In genomic region chr14:77086951-77087350, GRCh38 we compare ENCODE assay signal across 21 cellular contexts. TPM values are rescaled to one million over a fixed set of nuclear protein-coding genes. Genes with fewer than 3 reads are reported as not detected.
A peak's percentile ranks its signal among the peaks of the same experiment; 100 is the strongest.
DNase-seq lines count a peak whose midpoint lies in the region; ATAC-seq, FAIRE-seq and TF ChIP-seq lines count a peak whose summit lies in the region.
"Had no signal": no experiment of that assay in that cellular context is flagged by ENCODE, and none has a peak within 500 bp of the region (broad histone marks: within the 10 kb centered on the region; RNA-seq: fewer than 3 reads in every experiment).

No MANE protein-coding gene starts in this region.

- no peak overlapping the region for H3K9ac ChIP-seq in MM.1S (ENCODE audit: low read length)

- peaks cover 10% of the 10 kb centered on the region for H3K9me3 Mint-ChIP-seq in mesothelial cell of epicardium

- H3K36me3 ChIP-seq in MM.1S (replicated peaks; ENCODE audit: insufficient read depth, low read length): no peaks in the 10 kb centered on the region
- no peaks in the 10 kb centered on the region for H3K36me3 ChIP-seq in bronchial epithelial cell (ENCODE audit: control insufficient read depth, insufficient read depth, low read length)
- H3K36me3 ChIP-seq in vagina: no peaks in the 10 kb centered on the region

- no peak for TF ChIP-seq CTCF in MM.1S (IDR thresholded peaks at IDR 0.05; ENCODE audit: low read length)
- no peak for TF ChIP-seq CTCF in bronchial epithelial cell (IDR thresholded peaks at IDR 0.05; ENCODE audit: insufficient read depth, low read length, severe bottlenecking)
- TF ChIP-seq CTCF in mesothelial cell of epicardium (IDR thresholded peaks at IDR 0.05; ENCODE audit: unreplicated experiment): no peak
- TF ChIP-seq CTCF in vagina (IDR thresholded peaks at IDR 0.05): no peak

- TF ChIP-seq POLR2A in vagina (IDR thresholded peaks at IDR 0.05): no peak

- FAIRE-seq in bronchial epithelial cell (lab: Jason Lieb, UNC): no peak
- FAIRE-seq: endometrium had no signal

- H2AFZ ChIP-seq in MM.1S (ENCODE audit: low read length): no peak overlapping the region

- no peak for ATAC-seq in HG02763 (IDR thresholded peaks at IDR 0.05; ENCODE audit: unreplicated experiment)

- no peak for DNase-seq in MM.1S
- DNase-seq in bronchial epithelial cell (ENCODE audit: low read depth): peak; percentile 33
- DNase-seq in mesothelial cell of epicardium (ENCODE audit: low spot score in 2 of 2, unreplicated experiment in 2 of 2): no peak
- no peak for DNase-seq in vagina (ENCODE audit: extremely low spot score in 2 of 2)
- no peak for DNase-seq in NCI-H1092 treated with DMSO at 0.1 percent for 48 hours (lab: John Stamatoyannopoulos, UW)
- DNase-seq in 8988T: no peak
- DNase-seq: activated CD4-positive, CD25-positive, alpha-beta regulatory T cell treated with anti-CD3 and anti-CD28 coated beads, Interleukin-2, amount 50 U/mL, for 72 hours; activated CD8-positive, alpha-beta T cell treated with anti-CD3 and anti-CD28 coated beads, Interleukin-2, amount 10 ng/mL, durations not matched to agents 7 days and 5 days; activated naive CD8-positive, alpha-beta T cell treated with anti-CD3 and anti-CD28 coated beads for 36 hours; AML-193; COR-L47; Kasumi-1; NCI-H1105 treated with DMSO at 0.1 percent for 48 hours; NCI-H2081 treated with DMSO at 0.1 percent for 48 hours had no signal

- no peak overlapping the region for H3K4me3 ChIP-seq in MM.1S (ENCODE audit: low read length)
- no peak overlapping the region for H3K4me3 ChIP-seq in bronchial epithelial cell (ENCODE audit: low read depth, low read length)
- H3K4me3 ChIP-seq in vagina: no peak overlapping the region
- H3K4me3 ChIP-seq: coronary artery had no signal

- H3K27ac Mint-ChIP-seq in mesothelial cell of epicardium: peak overlapping the region; percentile 99
- H3K27ac Mint-ChIP-seq: activated CD8-positive, alpha-beta T cell treated with anti-CD3 and anti-CD28 coated beads, Interleukin-2, amount 10 ng/mL, durations not matched to agents 7 days and 5 days; activated naive CD8-positive, alpha-beta T cell treated with anti-CD3 and anti-CD28 coated beads for 36 hours had no signal

- no peaks in the 10 kb centered on the region for H3K27me3 Mint-ChIP-seq in mesothelial cell of epicardium (ENCODE audit: low read depth)

- H3K27me3 ChIP-seq in MM.1S (replicated peaks; ENCODE audit: insufficient read depth, low read length) (no peaks in the 10 kb centered on the region), bronchial epithelial cell (ENCODE audit: control insufficient read depth, insufficient read depth, low read length) (no peaks in the 10 kb centered on the region), vagina (no peaks in the 10 kb centered on the region)

- intact Hi-C loops in vagina (cut with DNase I): no loop called here

- no peaks in the 10 kb centered on the region for H4K20me1 ChIP-seq in MM.1S (ENCODE audit: insufficient read depth, low read length)

- H3F3A ChIP-seq in MM.1S (ENCODE audit: insufficient read depth, low read length): 0 out of 2 replicates have a peak, but pooled peaks cover 12% of the 10 kb centered on the region

- H3K36me3 Mint-ChIP-seq in mesothelial cell of epicardium: peaks cover 5% of the 10 kb centered on the region

- 0 out of 2 replicates have a peak overlapping the region, but pooled peaks have one; percentile 2 for H3K4me2 ChIP-seq in MM.1S (ENCODE audit: low read depth, low read length)

- peaks cover 54% of the 10 kb centered on the region for H3K4me1 Mint-ChIP-seq in mesothelial cell of epicardium

- H3K79me2 ChIP-seq in MM.1S (ENCODE audit: low read length): no peaks in the 10 kb centered on the region

- H3K27ac ChIP-seq in MM.1S (ENCODE audit: low read length) (peak overlapping the region; percentile 42; the same call in 1 of the 2 replicates), vagina (peak overlapping the region; percentile 52)
- H3K27ac ChIP-seq: coronary artery had no signal

- H3K9me3 ChIP-seq in MM.1S (replicated peaks; ENCODE audit: insufficient read depth, low read length) (no peaks in the 10 kb centered on the region), vagina (no peaks in the 10 kb centered on the region)

- H3K4me3 Mint-ChIP-seq in mesothelial cell of epicardium: no peak overlapping the region
- H3K4me3 Mint-ChIP-seq: activated CD8-positive, alpha-beta T cell treated with anti-CD3 and anti-CD28 coated beads, Interleukin-2, amount 10 ng/mL, durations not matched to agents 7 days and 5 days; activated naive CD8-positive, alpha-beta T cell treated with anti-CD3 and anti-CD28 coated beads for 36 hours had no signal

- H3K4me1 ChIP-seq in MM.1S (ENCODE audit: low read length) (peaks cover 18% of the 10 kb centered on the region; the same call in 1 of the 2 replicates), vagina (peaks cover 7% of the 10 kb centered on the region)

- no peaks in the 10 kb centered on the region for H3K9me2 ChIP-seq in MM.1S (replicated peaks; ENCODE audit: insufficient read depth, low read length)

RNA-seq across cellular contexts. Expression of gene CIPC, which starts 11.1 kb away (rescaled TPM):
- total RNA-seq in bronchial epithelial cell (9.7 and 14.5 TPM in 2 replicates), mesothelial cell of epicardium (21.9 to 22.9 TPM (median 22.4 TPM) in 3 replicates), vagina (43.2 TPM)

RNA-seq across cellular contexts. Expression of gene ZDHHC22, which starts 54.6 kb away (rescaled TPM):
- total RNA-seq in bronchial epithelial cell (not detected in 2 replicates), mesothelial cell of epicardium (not detected in 3 replicates), vagina (not detected)
- total RNA-seq: activated CD8-positive, alpha-beta T cell treated with anti-CD3 and anti-CD28 coated beads, Interleukin-2, amount 10 ng/mL, durations not matched to agents 7 days and 5 days; activated naive CD8-positive, alpha-beta T cell treated with anti-CD3 and anti-CD28 coated beads for 36 hours; Daoy; liver; NCI-H460; omental fat pad had no signal

RNA-seq across cellular contexts. Expression of gene IRF2BPL, which starts 58.4 kb away (rescaled TPM):
- total RNA-seq in bronchial epithelial cell (12.0 and 12.1 TPM in 2 replicates), mesothelial cell of epicardium (126 to 131 TPM (median 128 TPM) in 3 replicates), vagina (51.1 TPM)
